In the genomic region with DNA sequence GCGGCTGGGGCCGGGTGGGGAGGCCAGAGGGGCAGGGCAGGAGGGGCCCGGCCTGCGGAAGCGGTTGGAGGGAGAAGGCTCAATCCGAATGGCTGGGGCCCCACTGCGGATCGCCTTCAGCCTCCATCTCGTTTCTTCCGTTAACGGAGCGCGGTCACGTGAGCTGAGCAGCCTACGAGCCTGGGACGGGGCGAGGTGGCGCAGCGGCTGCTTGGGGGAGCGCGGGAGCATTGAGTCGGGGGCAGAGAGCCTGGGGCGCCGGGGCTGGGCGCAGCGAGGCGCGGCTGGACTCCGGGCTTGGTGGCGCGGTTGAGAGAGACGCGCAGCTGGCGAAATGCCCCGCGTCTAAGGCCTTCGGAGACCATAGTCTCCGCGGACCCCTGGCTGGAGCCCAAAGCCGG, we compare ENCODE assay signal across 8 cellular contexts.
DNase-seq lines count a peak whose midpoint lies in the region; ATAC-seq and TF ChIP-seq lines count a peak whose summit lies in the region.
"Not testable (repeated sequence)": the region's sequence is repeated elsewhere in the genome, so short reads cannot be mapped to it uniquely, and the experiment has no call there.

No MANE protein-coding gene starts in this region.

- not testable (repeated sequence) for H3K9me3 Mint-ChIP-seq in memory B cell

- TF ChIP-seq CTCF in epithelial cell of proximal tubule (conservative IDR thresholded peaks at IDR 0.05; ENCODE audit: low read depth, low read length) = peak; percentile 31

- H3K36me3 Mint-ChIP-seq in memory B cell = not testable (repeated sequence)

- peak overlapping the region; percentile 98 for H3K27ac Mint-ChIP-seq in memory B cell

- peak overlapping the region; percentile 87 for H3K4me3 ChIP-seq in epithelial cell of proximal tubule (ENCODE audit: low read depth, low read length)

- H3K4me1 Mint-ChIP-seq in memory B cell = peaks cover 28% of the 10 kb centered on the region

- DNase-seq in AG08396 (ENCODE audit: low spot score) = peak; percentile 77
- peak; percentile 79 for DNase-seq in activated T-helper 1 cell treated with Interleukin-2 at 50 U/mL for 16 hours (ENCODE audit: low read depth)
- not testable (repeated sequence) for DNase-seq in epithelial cell of proximal tubule (ENCODE audit: low read depth)
- DNase-seq in memory B cell (ENCODE audit: low spot score in 2 of 2) = peak; percentile 83 to 85
- DNase-seq in stimulated activated CD4-positive, alpha-beta T cell treated with anti-CD3 and anti-CD28 coated beads, Interleukin-1b, Interleukin-23, amount 100 ng/mL, for 48 hours = peak; percentile 90

- ATAC-seq in GM19025 (IDR thresholded peaks at IDR 0.05; ENCODE audit: low read depth, unreplicated experiment) (peak; percentile 59), HG03025 (IDR thresholded peaks at IDR 0.05; ENCODE audit: low FRiP score, unreplicated experiment) (peak; percentile 53), memory B cell (ENCODE audit: low read depth) (peak; percentile 75)

- not testable (repeated sequence) for H3K27me3 Mint-ChIP-seq in memory B cell

- peak overlapping the region; percentile 93 for H3K4me3 Mint-ChIP-seq in memory B cell

TF ChIP-seq in PFSK-1, 5 proteins besides CTCF, POLR2A, EP300 and RAD21:
- TF ChIP-seq TAF1 (IDR thresholded peaks at IDR 0.05; ENCODE audit: borderline replicate concordance, insufficient read depth, low read length) = peak; percentile 80; the same call in 1 of the 2 replicates
